15 cellular contexts compared by ENCODE assay signal in the genomic region with DNA sequence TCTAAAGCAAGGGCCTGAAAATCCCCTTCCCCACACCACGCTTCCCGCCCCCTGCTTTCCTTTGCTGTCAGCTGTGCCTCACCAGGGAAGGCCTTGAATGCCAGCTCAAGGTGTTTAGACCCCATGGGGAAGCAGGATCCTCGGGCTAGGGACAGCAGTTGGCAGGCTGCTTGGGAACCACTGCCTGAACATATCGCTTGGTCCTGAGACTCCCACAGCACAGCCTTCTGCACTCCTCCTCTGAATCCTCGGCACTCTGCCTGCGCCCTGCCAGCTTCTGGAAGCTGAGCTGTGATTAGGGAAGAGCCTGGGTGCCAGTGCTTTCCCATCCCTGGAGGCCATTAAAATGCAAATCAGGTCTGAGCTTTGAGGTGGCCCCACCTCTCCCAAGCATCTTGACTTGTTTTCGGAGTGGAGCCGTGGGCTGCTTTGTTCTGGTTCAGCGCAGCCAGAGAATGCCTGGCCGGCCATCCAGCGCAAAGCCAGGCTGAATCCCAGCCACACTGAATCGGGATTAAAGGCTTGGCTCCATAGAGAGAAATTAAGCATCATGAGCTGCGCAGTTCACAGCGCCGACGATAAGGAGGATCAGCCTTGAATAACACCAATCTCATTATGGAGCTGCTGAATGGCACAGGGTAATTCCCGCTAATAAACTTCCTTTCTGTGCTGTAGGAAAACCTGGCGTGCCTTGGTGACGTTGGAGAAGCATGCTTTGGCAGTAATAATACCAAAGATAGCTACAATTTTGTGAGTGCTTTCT. TPM values are rescaled to one million over a fixed set of nuclear protein-coding genes. Genes with fewer than 3 reads are reported as not detected.
DNase-seq lines count a peak whose midpoint lies in the region; ATAC-seq and TF ChIP-seq lines count a peak whose summit lies in the region.
"Had no signal": no experiment of that assay in that cellular context is flagged by ENCODE, and none has a peak within 500 bp of the region (broad histone marks: within the 10 kb centered on the region; RNA-seq: fewer than 3 reads in every experiment).

No MANE protein-coding gene starts in this region.

- CTCF ChIA-PET in activated naive CD4-positive, alpha-beta T cell treated with anti-CD3 and anti-CD28 coated beads, Interleukin-2, amount 10 ng/mL, durations not matched to agents 7 days and 5 days (lab: Charles Lee) = no interaction called here

- H3K36me3 Mint-ChIP-seq in activated naive CD4-positive, alpha-beta T cell treated with anti-CD3 and anti-CD28 coated beads, Interleukin-2, amount 10 ng/mL, durations not matched to agents 7 days and 5 days = no peaks in the 10 kb centered on the region

- H3K9me3 Mint-ChIP-seq in activated naive CD4-positive, alpha-beta T cell treated with anti-CD3 and anti-CD28 coated beads, Interleukin-2, amount 10 ng/mL, durations not matched to agents 7 days and 5 days = no peaks in the 10 kb centered on the region
- H3K9me3 Mint-ChIP-seq: activated naive CD8-positive, alpha-beta T cell treated with anti-CD3 and anti-CD28 coated beads, Interleukin-2, amount 50 U/mL, for 24 hours had no signal

- ATAC-seq in GM18907 (IDR thresholded peaks at IDR 0.05; ENCODE audit: unreplicated experiment) = no peak
- ATAC-seq: activated naive CD8-positive, alpha-beta T cell treated with anti-CD3 and anti-CD28 coated beads, Interleukin-2, amount 50 U/mL, for 24 hours; sciatic nerve had no signal

- in situ Hi-C loops in GM13977 (cut with MboI; ENCODE audit: low pct_unique_long_range_greater_than_20kb, low sequenced_read_pairs, unreplicated experiment) = no loop called here

- no peak for TF ChIP-seq POLR2A in vagina (IDR thresholded peaks at IDR 0.05)

- H3K4me3 Mint-ChIP-seq in activated naive CD4-positive, alpha-beta T cell treated with anti-CD3 and anti-CD28 coated beads, Interleukin-2, amount 10 ng/mL, durations not matched to agents 7 days and 5 days = no peak overlapping the region
- H3K4me3 Mint-ChIP-seq: activated naive CD8-positive, alpha-beta T cell treated with anti-CD3 and anti-CD28 coated beads, Interleukin-2, amount 50 U/mL, for 24 hours; memory B cell had no signal

- no peaks in the 10 kb centered on the region for H3K4me1 ChIP-seq in vagina

- H3K27ac ChIP-seq in vagina = no peak overlapping the region
- H3K27ac ChIP-seq: tibial artery had no signal

- TF ChIP-seq CTCF in vagina (IDR thresholded peaks at IDR 0.05) (no peak), GM13977 (IDR thresholded peaks at IDR 0.05; ENCODE audit: extremely low read depth, insufficient read depth, missing control alignments) (no peak)

- H3K27me3 ChIP-seq in vagina = no peaks in the 10 kb centered on the region
- H3K27me3 ChIP-seq: tibial artery had no signal

- H3K4me1 Mint-ChIP-seq in activated naive CD4-positive, alpha-beta T cell treated with anti-CD3 and anti-CD28 coated beads, Interleukin-2, amount 10 ng/mL, durations not matched to agents 7 days and 5 days = no peaks in the 10 kb centered on the region
- H3K4me1 Mint-ChIP-seq: activated naive CD8-positive, alpha-beta T cell treated with anti-CD3 and anti-CD28 coated beads, Interleukin-2, amount 50 U/mL, for 24 hours; memory B cell had no signal

- peaks cover 0 to 23% of the 10 kb centered on the region in 2 donors for H3K36me3 ChIP-seq in vagina

- no peak overlapping the region for H3K4me3 ChIP-seq in vagina
- H3K4me3 ChIP-seq: tibial artery had no signal

- H3K27ac Mint-ChIP-seq in activated naive CD4-positive, alpha-beta T cell treated with anti-CD3 and anti-CD28 coated beads, Interleukin-2, amount 10 ng/mL, durations not matched to agents 7 days and 5 days = no peak overlapping the region
- H3K27ac Mint-ChIP-seq: activated naive CD8-positive, alpha-beta T cell treated with anti-CD3 and anti-CD28 coated beads, Interleukin-2, amount 50 U/mL, for 24 hours; memory B cell had no signal

- DNase-seq in activated naive CD4-positive, alpha-beta T cell treated with anti-CD3 and anti-CD28 coated beads, Interleukin-2, amount 10 ng/mL, durations not matched to agents 7 days and 5 days = peak; percentile 18
- DNase-seq in activated naive CD4-positive, alpha-beta T cell treated with anti-CD3 and anti-CD28 coated beads, Interleukin-2, amount 50 U/mL, for 16 hours = no peak
- DNase-seq in cerebellum (ENCODE audit: low spot score) = peak; percentile 66
- DNase-seq in mesenteric fat pad (ENCODE audit: low spot score) = peak; percentile 78
- DNase-seq in vagina (ENCODE audit: extremely low spot score in 2 of 2) = peak; percentile 77 to 87
- no peak for DNase-seq in GM13977 (ENCODE audit: low spot score)
- no peak for DNase-seq in activated CD4-positive, alpha-beta T cell treated with anti-CD3 and anti-CD28 coated beads, Interleukin-2, amount 50 U/mL, for 1 hour
- DNase-seq: activated naive CD8-positive, alpha-beta T cell treated with anti-CD3 and anti-CD28 coated beads, Interleukin-2, amount 50 U/mL, for 24 hours; effector CD4-positive, alpha-beta T cell; glutamatergic neuron; NCI-H1417 treated with DMSO at 0.1 percent for 48 hours had no signal

- H3K27me3 Mint-ChIP-seq in activated naive CD4-positive, alpha-beta T cell treated with anti-CD3 and anti-CD28 coated beads, Interleukin-2, amount 10 ng/mL, durations not matched to agents 7 days and 5 days = no peaks in the 10 kb centered on the region
- H3K27me3 Mint-ChIP-seq: activated naive CD8-positive, alpha-beta T cell treated with anti-CD3 and anti-CD28 coated beads, Interleukin-2, amount 50 U/mL, for 24 hours; memory B cell had no signal

- H3K9me3 ChIP-seq in vagina = no peaks in the 10 kb centered on the region

- intact Hi-C loops in vagina (cut with DNase I) = no loop called here

RNA-seq across cellular contexts. Expression of gene AMBP, which starts 40.0 kb away (rescaled TPM):
- total RNA-seq in cerebellum (not detected), mesenteric fat pad (not detected), vagina (not detected)
- total RNA-seq: sciatic nerve had no signal

Comparison
In these comparisons a context has a peak if more than half of its experiments do, and no peak if none do; other contexts are left out.
1. DNase-seq: peak in activated naive CD4-positive, alpha-beta T cell treated with anti-CD3 and anti-CD28 coated beads, Interleukin-2, amount 10 ng/mL, durations not matched to agents 7 days and 5 days (single experiment), cerebellum (single experiment), mesenteric fat pad (single experiment) and vagina (2 of 2); none in activated naive CD4-positive, alpha-beta T cell treated with anti-CD3 and anti-CD28 coated beads, Interleukin-2, amount 50 U/mL, for 16 hours (single experiment), GM13977 (single experiment) and activated CD4-positive, alpha-beta T cell treated with anti-CD3 and anti-CD28 coated beads, Interleukin-2, amount 50 U/mL, for 1 hour (single experiment).